Comparison of ENCODE assay signal across 21 cellular contexts in the genomic region with DNA sequence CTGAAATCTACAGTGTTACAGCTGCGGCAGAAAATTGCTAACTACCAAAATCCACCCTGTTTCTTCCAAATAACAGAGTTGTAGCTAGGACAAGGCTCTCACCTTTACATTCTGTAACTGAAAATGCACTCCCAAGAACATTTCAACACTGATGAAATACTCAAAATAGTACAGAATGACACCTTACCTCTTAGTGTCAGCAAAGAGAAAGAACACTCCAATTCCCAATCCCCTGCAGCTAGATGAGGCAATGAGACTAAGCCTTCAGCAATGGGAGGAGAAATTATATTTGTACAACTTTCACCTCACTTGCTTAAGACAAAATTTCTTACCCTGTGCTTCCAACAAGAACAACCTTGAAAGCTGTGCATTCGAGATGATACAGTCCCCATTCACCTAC. TPM values are rescaled to one million over a fixed set of nuclear protein-coding genes. Genes with fewer than 3 reads are reported as not detected.
DNase-seq lines count a peak whose midpoint lies in the region; ATAC-seq and TF ChIP-seq lines count a peak whose summit lies in the region.
"Had no signal": no experiment of that assay in that cellular context is flagged by ENCODE, and none has a peak within 500 bp of the region (broad histone marks: within the 10 kb centered on the region; RNA-seq: fewer than 3 reads in every experiment).

No MANE protein-coding gene starts in this region.

- H3K9me3 Mint-ChIP-seq in memory B cell, result no peaks in the 10 kb centered on the region

- H3K27me3 Mint-ChIP-seq in memory B cell, result no peaks in the 10 kb centered on the region

- no peak for TF ChIP-seq POLR2A in gastrocnemius medialis (IDR thresholded peaks at IDR 0.05)
- no peak for TF ChIP-seq POLR2A in adrenal gland (IDR thresholded peaks at IDR 0.05)

- peaks cover 14% of the 10 kb centered on the region for H3K36me3 Mint-ChIP-seq in memory B cell

- H3K36me3 ChIP-seq in DOHH2 (ENCODE audit: control insufficient read depth, low read length) (peaks cover 50% of the 10 kb centered on the region), OCI-LY1 (ENCODE audit: insufficient read depth, low read length) (peaks cover 28% of the 10 kb centered on the region), gastrocnemius medialis (no peaks in the 10 kb centered on the region), adrenal gland (replicated peaks in 1 of 2) (no peaks in the 10 kb centered on the region)

- H3K9ac ChIP-seq in OCI-LY1 (ENCODE audit: low read length), result peak overlapping the region; percentile 43; the same call in 1 of the 2 replicates

- H3K9me3 ChIP-seq in DOHH2 (ENCODE audit: control insufficient read depth, insufficient read depth, low read length), result no peaks in the 10 kb centered on the region
- H3K9me3 ChIP-seq in OCI-LY1 (ENCODE audit: low read length), result 0 out of 2 replicates have a peak, but pooled peaks cover 4% of the 10 kb centered on the region
- no peaks in the 10 kb centered on the region for H3K9me3 ChIP-seq in gastrocnemius medialis
- no peaks in the 10 kb centered on the region for H3K9me3 ChIP-seq in adrenal gland (replicated peaks in 1 of 3)

- WGBS in adrenal gland, 4 donors, result 85 to 93% (median 90%) methylated on average over 2 of the region's 2 CpGs

- peak overlapping the region; percentile 53 for H3K27ac Mint-ChIP-seq in memory B cell

- no peak for DNase-seq in memory B cell (ENCODE audit: low spot score in 2 of 2)
- DNase-seq in gastrocnemius medialis, result no peak
- DNase-seq in NAMALWA (ENCODE audit: low spot score), result no peak
- DNase-seq in activated CD8-positive, alpha-beta memory T cell treated with anti-CD3 and anti-CD28 coated beads for 24 hours, result no peak
- no peak for DNase-seq in adrenal gland
- DNase-seq: 8988T, AML-193, DMS79, IMR-90, Karpas-422, NCI-H1417, NCI-H1694 treated with DMSO at 0.1 percent for 48 hours, NCI-H446 treated with DMSO at 0.1 percent for 48 hours, NCI-H526 treated with DMSO at 0.1 percent for 48 hours, PC-9, SHP77 treated with DMSO at 0.1 percent for 48 hours had no signal

- no peaks in the 10 kb centered on the region for H3K27me3 ChIP-seq in DOHH2 (ENCODE audit: control insufficient read depth, low read length)
- no peaks in the 10 kb centered on the region for H3K27me3 ChIP-seq in OCI-LY1 (ENCODE audit: insufficient read depth, low read length)
- H3K27me3 ChIP-seq in gastrocnemius medialis, result no peaks in the 10 kb centered on the region
- H3K27me3 ChIP-seq in adrenal gland, result no peaks in the 10 kb centered on the region

- H3K4me1 ChIP-seq in DOHH2 (ENCODE audit: control insufficient read depth, low read length) (peaks cover 97% of the 10 kb centered on the region), OCI-LY1 (ENCODE audit: insufficient read depth, low read length, severe bottlenecking) (peaks cover 88% of the 10 kb centered on the region), gastrocnemius medialis (peaks cover 4 to 13% of the 10 kb centered on the region in 2 donors), adrenal gland (replicated peaks in 1 of 2) (no peaks in the 10 kb centered on the region)

- no peaks in the 10 kb centered on the region for H4K20me1 ChIP-seq in DOHH2 (ENCODE audit: control insufficient read depth, insufficient read depth, low read depth, low read length)
- no peaks in the 10 kb centered on the region for H4K20me1 ChIP-seq in OCI-LY1 (ENCODE audit: insufficient read depth, low read length)

- in situ Hi-C loops in gastrocnemius medialis (cut with MboI; ENCODE audit: low sequenced_read_pairs in 4 of 4), result no loop called here

- peaks cover 56% of the 10 kb centered on the region for H3F3A ChIP-seq in DOHH2 (ENCODE audit: control insufficient read depth, insufficient read depth)
- H3F3A ChIP-seq in OCI-LY1 (ENCODE audit: insufficient read depth, low read length), result 0 out of 2 replicates have a peak, but pooled peaks cover 6% of the 10 kb centered on the region

- H3K79me2 ChIP-seq in DOHH2 (ENCODE audit: control insufficient read depth, low read length) (peaks cover 88% of the 10 kb centered on the region), OCI-LY1 (ENCODE audit: insufficient read depth, low read length) (peaks cover 90% of the 10 kb centered on the region)

- H3K4me2 ChIP-seq in DOHH2 (ENCODE audit: low read length) (peak overlapping the region; percentile 90), OCI-LY1 (ENCODE audit: low read length) (peak overlapping the region; percentile 55)
- H3K4me2 ChIP-seq: PC-9 had no signal

- H2AFZ ChIP-seq in OCI-LY1 (ENCODE audit: low read length), result no peak overlapping the region
- H2AFZ ChIP-seq: PC-9 had no signal

- intact Hi-C loops in gastrocnemius medialis (cut with DNase I; ENCODE audit: low total_unique reads), result no loop called here
- intact Hi-C loops in adrenal gland (cut with DNase I), result no loop called here

- H3K27ac ChIP-seq in DOHH2 (ENCODE audit: low read depth, low read length), result peak overlapping the region; percentile 100
- H3K27ac ChIP-seq in OCI-LY1 (ENCODE audit: low read depth, low read length, poor library complexity, severe bottlenecking), result peak overlapping the region; percentile 93
- peak overlapping the region in 1 of 4 donors; percentile 67 for H3K27ac ChIP-seq in gastrocnemius medialis
- H3K27ac ChIP-seq in adrenal gland, result no peak overlapping the region
- H3K27ac ChIP-seq: C4-2B, PC-9, RWPE1, SK-N-MC had no signal

- H3K9me2 ChIP-seq in DOHH2 (replicated peaks; ENCODE audit: control insufficient read depth, low read length) (no peaks in the 10 kb centered on the region), OCI-LY1 (ENCODE audit: low read depth, low read length) (no peaks in the 10 kb centered on the region)

- H3K4me3 ChIP-seq in DOHH2 (ENCODE audit: low read length) (peak overlapping the region; percentile 64), OCI-LY1 (ENCODE audit: low read depth, low read length, poor library complexity, severe bottlenecking) (no peak overlapping the region), gastrocnemius medialis (no peak overlapping the region), adrenal gland (no peak overlapping the region)
- H3K4me3 ChIP-seq: PC-9, SK-N-MC had no signal

- TF ChIP-seq CTCF in DOHH2 (IDR thresholded peaks at IDR 0.05; ENCODE audit: low read depth, low read length, poor library complexity, severe bottlenecking), result no peak
- no peak for TF ChIP-seq CTCF in OCI-LY1 (IDR thresholded peaks at IDR 0.05; ENCODE audit: low read length)
- no peak for TF ChIP-seq CTCF in gastrocnemius medialis (IDR thresholded peaks at IDR 0.05 in 4 of 5, conservative IDR thresholded peaks at IDR 0.05 in 1 of 5)
- TF ChIP-seq CTCF in adrenal gland (IDR thresholded peaks at IDR 0.05), result no peak

- H3K4me3 Mint-ChIP-seq in memory B cell, result no peak overlapping the region

- peaks cover 51% of the 10 kb centered on the region for H3K4me1 Mint-ChIP-seq in memory B cell

- ATAC-seq in memory B cell (ENCODE audit: low read depth), result no peak
- ATAC-seq in gastrocnemius medialis, result peak; percentile 51 to 59

RNA-seq across cellular contexts. Expression of gene STRBP, which starts 31.2 kb away (rescaled TPM):
- total RNA-seq in gastrocnemius medialis (10 to 100 TPM in 2 of 4 donors, 1 to 10 TPM in 2; 5.0 to 25.0 (median 13.2) TPM), adrenal gland (10 to 100 TPM in 3 of 8 donors, 1 to 10 TPM in 5; 5.3 to 12.4 (median 8.1) TPM)
- polyA plus RNA-seq in adrenal gland, result 1 to 10 TPM; 4.2 to 8.6 (median 5.1) TPM

Comparison
In these comparisons a context has a peak if more than half of its experiments do, and no peak if none do; other contexts are left out.
1. H3K27ac ChIP-seq: peak in DOHH2 (single experiment) and OCI-LY1 (single experiment); none in adrenal gland (0 of 5).